ENCODE assay signal across 1 cellular context in the genomic region with DNA sequence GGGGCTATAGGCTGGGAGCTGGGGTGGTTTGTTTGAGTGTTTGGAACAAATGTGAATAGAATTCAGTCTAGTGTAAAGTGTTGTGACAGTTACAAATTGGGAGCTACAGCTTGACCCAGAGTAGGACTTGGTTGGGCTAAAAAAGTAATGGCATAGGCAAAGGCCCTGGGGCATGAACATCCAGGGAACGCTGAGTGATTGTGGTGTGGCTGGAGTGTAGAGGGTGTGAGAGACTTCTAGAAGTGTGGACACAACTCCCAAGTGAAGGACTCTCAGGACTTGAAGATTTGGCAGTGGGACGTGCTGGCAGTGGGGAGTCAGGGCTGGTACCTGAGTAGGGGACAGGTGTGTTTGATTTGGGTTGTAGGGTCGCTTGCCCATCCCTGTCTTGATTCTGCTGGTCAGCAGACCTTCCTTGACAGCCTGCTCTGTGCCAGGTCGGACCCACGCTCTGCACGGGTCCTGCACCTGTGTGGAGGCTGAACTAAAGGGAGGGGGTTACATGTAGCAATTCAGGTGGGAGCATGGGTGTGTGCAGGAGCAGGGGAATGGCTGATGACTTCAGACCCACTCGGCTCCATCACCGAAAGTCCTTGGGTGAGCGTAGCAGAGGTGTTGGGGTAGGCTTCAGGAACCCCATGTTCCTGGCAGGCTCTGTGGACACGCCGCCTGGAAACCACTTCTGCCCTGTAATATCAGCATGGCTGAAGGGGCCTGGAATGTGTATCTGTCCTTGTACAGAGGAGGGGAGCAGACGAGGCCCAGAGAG.
TF ChIP-seq lines count a peak whose summit lies in the region.

No MANE protein-coding gene starts in this region.

TF ChIP-seq in HCT116, 20 proteins besides CTCF, POLR2A, EP300 and RAD21 (continued from another document):
- no peak for TF ChIP-seq ATF3 (IDR thresholded peaks at IDR 0.05)
- TF ChIP-seq EZH2phosphoT487 (IDR thresholded peaks at IDR 0.05; ENCODE audit: borderline replicate concordance), result no peak
- TF ChIP-seq SRF (IDR thresholded peaks at IDR 0.05; ENCODE audit: low read depth), result no peak
- TF ChIP-seq ZNF274 (IDR thresholded peaks at IDR 0.05; ENCODE audit: low read depth, low read length), result no peak
- TF ChIP-seq SIN3A (IDR thresholded peaks at IDR 0.05; ENCODE audit: low read depth), result no peak
- no peak for TF ChIP-seq TCF7L2 (IDR thresholded peaks at IDR 0.05; ENCODE audit: borderline replicate concordance, extremely low read depth, insufficient read depth, insufficient read length)
- TF ChIP-seq ZBTB33 (IDR thresholded peaks at IDR 0.05; ENCODE audit: extremely low read depth, insufficient replicate concordance, low read length), result no peak
- TF ChIP-seq, protein P1, sequence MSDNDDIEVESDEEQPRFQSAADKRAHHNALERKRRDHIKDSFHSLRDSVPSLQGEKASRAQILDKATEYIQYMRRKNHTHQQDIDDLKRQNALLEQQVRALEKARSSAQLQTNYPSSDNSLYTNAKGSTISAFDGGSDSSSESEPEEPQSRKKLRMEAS (IDR thresholded peaks at IDR 0.05), result no peak
- TF ChIP-seq CEBPB (IDR thresholded peaks at IDR 0.05; ENCODE audit: low read depth), result no peak
